Comparison of ENCODE assay signal across 9 cellular contexts in genomic region chr5:85049020-85049419, GRCh38.
DNase-seq lines count a peak whose midpoint lies in the region; ATAC-seq, FAIRE-seq and TF ChIP-seq lines count a peak whose summit lies in the region.
"Had no signal": no experiment of that assay in that cellular context is flagged by ENCODE, and none has a peak within 500 bp of the region (broad histone marks: within the 10 kb centered on the region; RNA-seq: fewer than 3 reads in every experiment).

No MANE protein-coding gene starts in this region.

- CTCF ChIA-PET in CD4-positive, alpha-beta T cell (lab: Charles Lee), result no interaction called here

- no peaks in the 10 kb centered on the region for H3K4me1 ChIP-seq in Loucy (ENCODE audit: insufficient read depth, low read length, poor library complexity, severe bottlenecking)
- H3K4me1 ChIP-seq in adipocyte (ENCODE audit: control insufficient read depth, insufficient read depth, low read length), result no peaks in the 10 kb centered on the region

- H3K9me3 Mint-ChIP-seq in activated naive CD8-positive, alpha-beta T cell treated with anti-CD3 and anti-CD28 coated beads, Interleukin-2, amount 50 U/mL, for 24 hours, result peaks cover 5% of the 10 kb centered on the region
- peaks cover 4% of the 10 kb centered on the region for H3K9me3 Mint-ChIP-seq in CD4-positive, alpha-beta T cell

- H3K36me3 ChIP-seq in Loucy (ENCODE audit: insufficient read depth, low read length) (no peaks in the 10 kb centered on the region), adipocyte (ENCODE audit: control insufficient read depth, insufficient read depth, low read length, severe bottlenecking) (no peaks in the 10 kb centered on the region)

- H3K27me3 ChIP-seq in Loucy (ENCODE audit: insufficient read depth, low read length, poor library complexity, severe bottlenecking), result no peaks in the 10 kb centered on the region
- H3K27me3 ChIP-seq in adipocyte (replicated peaks; ENCODE audit: control insufficient read depth, insufficient read depth, low read length), result no peaks in the 10 kb centered on the region
- no peaks in the 10 kb centered on the region for H3K27me3 ChIP-seq in CD4-positive, alpha-beta T cell (ENCODE audit: control insufficient read depth, insufficient read depth, low read length)

- no peak overlapping the region for H3K27ac Mint-ChIP-seq in activated naive CD8-positive, alpha-beta T cell treated with anti-CD3 and anti-CD28 coated beads, Interleukin-2, amount 50 U/mL, for 24 hours
- no peak overlapping the region for H3K27ac Mint-ChIP-seq in CD4-positive, alpha-beta T cell

- peak; percentile 55 for FAIRE-seq in D721Med (lab: Jason Lieb, UNC)
- FAIRE-seq: GM18507 had no signal

- no peak overlapping the region for H3K4me2 ChIP-seq in Loucy (ENCODE audit: low read depth, low read length, poor library complexity, severe bottlenecking)

- peak; percentile 32 for ATAC-seq in left lobe of liver
- ATAC-seq in activated naive CD8-positive, alpha-beta T cell treated with anti-CD3 and anti-CD28 coated beads, Interleukin-2, amount 50 U/mL, for 24 hours, result no peak
- no peak for ATAC-seq in CD4-positive, alpha-beta T cell (ENCODE audit: poor library complexity)

- no peak overlapping the region for H3K4me3 Mint-ChIP-seq in activated naive CD8-positive, alpha-beta T cell treated with anti-CD3 and anti-CD28 coated beads, Interleukin-2, amount 50 U/mL, for 24 hours
- no peak overlapping the region for H3K4me3 Mint-ChIP-seq in CD4-positive, alpha-beta T cell

- DNase-seq in D721Med (ENCODE audit: insufficient read length, low spot score), result no peak
- DNase-seq in adipocyte (ENCODE audit: low read depth), result peak; percentile 80
- DNase-seq in left lobe of liver (ENCODE audit: low spot score), result no peak
- no peak for DNase-seq in activated CD4-positive, alpha-beta T cell treated with anti-CD3 and anti-CD28 coated beads, Interleukin-2, amount 50 U/mL, for 48 hours
- DNase-seq in activated naive CD8-positive, alpha-beta T cell treated with anti-CD3 and anti-CD28 coated beads, Interleukin-2, amount 50 U/mL, for 24 hours, result no peak
- no peak for DNase-seq in CD4-positive, alpha-beta T cell
- DNase-seq in NCI-H2196 treated with DMSO at 0.1 percent for 48 hours (lab: John Stamatoyannopoulos, UW; ENCODE audit: unreplicated experiment), result no peak

- H3K4me1 Mint-ChIP-seq in activated naive CD8-positive, alpha-beta T cell treated with anti-CD3 and anti-CD28 coated beads, Interleukin-2, amount 50 U/mL, for 24 hours, result no peaks in the 10 kb centered on the region
- no peaks in the 10 kb centered on the region for H3K4me1 Mint-ChIP-seq in CD4-positive, alpha-beta T cell (ENCODE audit: low read depth)

- no peak overlapping the region for H3K4me3 ChIP-seq in Loucy (ENCODE audit: low read length, poor library complexity, severe bottlenecking)
- H3K4me3 ChIP-seq in adipocyte (ENCODE audit: low read length), result no peak overlapping the region

- H4K20me1 ChIP-seq in Loucy (ENCODE audit: insufficient read depth, low read length, poor library complexity, severe bottlenecking), result no peaks in the 10 kb centered on the region

- H2AFZ ChIP-seq in Loucy (ENCODE audit: low read length), result no peak overlapping the region

- H3K27me3 Mint-ChIP-seq in activated naive CD8-positive, alpha-beta T cell treated with anti-CD3 and anti-CD28 coated beads, Interleukin-2, amount 50 U/mL, for 24 hours, result no peaks in the 10 kb centered on the region
- no peaks in the 10 kb centered on the region for H3K27me3 Mint-ChIP-seq in CD4-positive, alpha-beta T cell

- POLR2A ChIA-PET in CD4-positive, alpha-beta T cell (lab: Charles Lee), result no interaction called here

- intact Hi-C loops in CD4-positive, alpha-beta T cell (cut with DNase I, micrococcal nuclease), result no loop called here

- H3K9ac ChIP-seq in Loucy (ENCODE audit: low read depth, low read length, poor library complexity, severe bottlenecking), result no peak overlapping the region
- no peak overlapping the region for H3K9ac ChIP-seq in adipocyte (ENCODE audit: low read length)

- H3K27ac ChIP-seq in CD4-positive, alpha-beta T cell (ENCODE audit: low read depth, low read length), result no peak overlapping the region

- H3K9me2 ChIP-seq in Loucy (replicated peaks; ENCODE audit: low read depth, low read length), result no peaks in the 10 kb centered on the region

- peak; percentile 48 for TF ChIP-seq CTCF in D721Med (IDR thresholded peaks at IDR 0.05; ENCODE audit: insufficient read depth, missing control alignments)
- peak; percentile 58 for TF ChIP-seq CTCF in Loucy (conservative IDR thresholded peaks at IDR 0.05; ENCODE audit: low read length)
- TF ChIP-seq CTCF in CD4-positive, alpha-beta T cell (IDR thresholded peaks at IDR 0.05), result no peak

- H3K36me3 Mint-ChIP-seq in activated naive CD8-positive, alpha-beta T cell treated with anti-CD3 and anti-CD28 coated beads, Interleukin-2, amount 50 U/mL, for 24 hours (ENCODE audit: low read depth), result no peaks in the 10 kb centered on the region
- H3K36me3 Mint-ChIP-seq in CD4-positive, alpha-beta T cell (ENCODE audit: low read depth), result no peaks in the 10 kb centered on the region

- H3K79me2 ChIP-seq in Loucy (ENCODE audit: insufficient read depth, low read length), result no peaks in the 10 kb centered on the region

- no peaks in the 10 kb centered on the region for H3F3A ChIP-seq in Loucy (ENCODE audit: low read depth)

- H3K9me3 ChIP-seq in Loucy (ENCODE audit: insufficient read depth, low read depth, low read length), result no peaks in the 10 kb centered on the region
- H3K9me3 ChIP-seq in adipocyte (ENCODE audit: control insufficient read depth, low read length), result no peaks in the 10 kb centered on the region
- H3K9me3 ChIP-seq in CD4-positive, alpha-beta T cell (ENCODE audit: control insufficient read depth, low read length), result no peaks in the 10 kb centered on the region
